8 cellular contexts compared by ENCODE assay signal in the genomic region with DNA sequence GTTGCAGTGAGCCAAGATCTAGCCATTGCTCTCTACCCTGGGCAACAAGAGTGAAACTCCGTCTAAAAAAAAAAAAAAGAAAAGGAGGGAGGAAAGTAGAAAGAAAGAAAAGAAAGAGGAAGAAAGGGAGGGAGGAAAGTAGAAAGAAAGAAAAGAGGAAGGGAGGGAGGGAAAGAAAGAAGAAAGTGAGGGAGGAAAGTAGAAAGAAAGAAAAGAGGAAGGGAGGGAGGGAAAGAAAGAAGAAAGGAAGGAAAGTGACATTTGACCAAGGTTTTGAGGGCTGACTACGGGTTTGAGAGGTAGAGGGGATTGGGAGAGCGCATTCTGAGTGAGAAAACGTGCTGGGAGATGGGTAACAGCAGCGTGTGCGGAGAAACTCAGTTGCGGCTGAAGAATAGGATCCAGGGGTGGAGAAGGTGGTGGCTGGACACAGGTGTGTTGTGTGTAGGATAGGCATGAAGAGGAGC. TPM values are rescaled to one million over a fixed set of nuclear protein-coding genes. Genes with fewer than 3 reads are reported as not detected.
DNase-seq lines count a peak whose midpoint lies in the region; ATAC-seq and TF ChIP-seq lines count a peak whose summit lies in the region.

No MANE protein-coding gene starts in this region.

- peaks cover 70% of the 10 kb centered on the region for H3K27me3 Mint-ChIP-seq in CD4-positive, CD25-positive, alpha-beta regulatory T cell
- H3K27me3 Mint-ChIP-seq in natural killer cell treated with Interleukin-12 subunit alpha and Interleukin-12 subunit beta and Interleukin-15 and Interleukin-18, amount 100 ng/mL, for 72 hours = peaks cover 45 to 51% of the 10 kb centered on the region in 2 donors

- ATAC-seq in CD4-positive, CD25-positive, alpha-beta regulatory T cell (ENCODE audit: low read depth in 2 of 2) = no peak
- ATAC-seq in natural killer cell treated with Interleukin-12 subunit alpha and Interleukin-12 subunit beta and Interleukin-15 and Interleukin-18, amount 100 ng/mL, for 72 hours = no peak

- TF ChIP-seq CTCF in coronary artery (IDR thresholded peaks at IDR 0.05) = no peak
- no peak for TF ChIP-seq CTCF in GM10248 (IDR thresholded peaks at IDR 0.05; ENCODE audit: control extremely low read depth, extremely low read depth, low read depth, missing control alignments)

- CTCF ChIA-PET in GM10248 (lab: Yijun Ruan, JAX) = no interaction called here

- H3K27ac Mint-ChIP-seq in CD4-positive, CD25-positive, alpha-beta regulatory T cell = no peak overlapping the region
- no peak overlapping the region for H3K27ac Mint-ChIP-seq in natural killer cell treated with Interleukin-12 subunit alpha and Interleukin-12 subunit beta and Interleukin-15 and Interleukin-18, amount 100 ng/mL, for 72 hours

- no peaks in the 10 kb centered on the region for H3K36me3 ChIP-seq in CD4-positive, CD25-positive, alpha-beta regulatory T cell (ENCODE audit: control insufficient read depth, insufficient read depth, low read length)
- H3K36me3 ChIP-seq in HUES48 (ENCODE audit: control insufficient read depth, insufficient read depth, low read length) = no peaks in the 10 kb centered on the region; the same call in 1 of the 2 replicates

- H3K36me3 Mint-ChIP-seq in CD4-positive, CD25-positive, alpha-beta regulatory T cell = peaks cover 4% of the 10 kb centered on the region
- H3K36me3 Mint-ChIP-seq in natural killer cell treated with Interleukin-12 subunit alpha and Interleukin-12 subunit beta and Interleukin-15 and Interleukin-18, amount 100 ng/mL, for 72 hours = peaks cover 5% of the 10 kb centered on the region

- H3K4me3 ChIP-seq in CD4-positive, CD25-positive, alpha-beta regulatory T cell (ENCODE audit: low read depth, low read length) = no peak overlapping the region
- H3K4me3 ChIP-seq in HUES48 (ENCODE audit: low read depth, low read length) = peak overlapping the region; percentile 55
- peak overlapping the region; percentile 74 for H3K4me3 ChIP-seq in coronary artery

- peaks cover 16% of the 10 kb centered on the region for H3K4me1 ChIP-seq in CD4-positive, CD25-positive, alpha-beta regulatory T cell (ENCODE audit: control insufficient read depth, insufficient read depth, low read length, poor library complexity, severe bottlenecking)
- H3K4me1 ChIP-seq in HUES48 (ENCODE audit: control insufficient read depth, insufficient read depth, low read length) = peaks cover 68% of the 10 kb centered on the region

- H3K4me3 Mint-ChIP-seq in CD4-positive, CD25-positive, alpha-beta regulatory T cell = peak overlapping the region in 3 of 4 donors; percentile 48 to 87 (median 50)
- H3K4me3 Mint-ChIP-seq in natural killer cell treated with Interleukin-12 subunit alpha and Interleukin-12 subunit beta and Interleukin-15 and Interleukin-18, amount 100 ng/mL, for 72 hours = peak overlapping the region; percentile 65

- peaks cover 25% of the 10 kb centered on the region for H3K27me3 ChIP-seq in CD4-positive, CD25-positive, alpha-beta regulatory T cell (ENCODE audit: control insufficient read depth, insufficient read depth, low read length)
- peaks cover 42% of the 10 kb centered on the region for H3K27me3 ChIP-seq in HUES48 (ENCODE audit: control insufficient read depth, insufficient read depth, low read length)

- H3K9ac ChIP-seq in HUES48 (ENCODE audit: low read depth, low read length) = no peak overlapping the region

- H3K9me3 ChIP-seq in CD4-positive, CD25-positive, alpha-beta regulatory T cell (ENCODE audit: control insufficient read depth in 2 of 2, low read length in 2 of 2) = no peaks in the 10 kb centered on the region
- H3K9me3 ChIP-seq in HUES48 (ENCODE audit: control insufficient read depth, insufficient read depth, low read length) = no peaks in the 10 kb centered on the region

- H3K9me3 Mint-ChIP-seq in CD4-positive, CD25-positive, alpha-beta regulatory T cell = peaks cover 0 to 4% (median 0%) of the 10 kb centered on the region in 7 donors
- H3K9me3 Mint-ChIP-seq in natural killer cell treated with Interleukin-12 subunit alpha and Interleukin-12 subunit beta and Interleukin-15 and Interleukin-18, amount 100 ng/mL, for 72 hours = no peaks in the 10 kb centered on the region

- peaks cover 0 to 18% (median 8%) of the 10 kb centered on the region in 4 donors for H3K4me1 Mint-ChIP-seq in CD4-positive, CD25-positive, alpha-beta regulatory T cell
- peaks cover 7 to 11% of the 10 kb centered on the region in 2 donors for H3K4me1 Mint-ChIP-seq in natural killer cell treated with Interleukin-12 subunit alpha and Interleukin-12 subunit beta and Interleukin-15 and Interleukin-18, amount 100 ng/mL, for 72 hours (ENCODE audit: low read depth in 2 of 2)

- POLR2A ChIA-PET in GM10248 (lab: Yijun Ruan, JAX) = no interaction called here

- no peak for DNase-seq in CD4-positive, CD25-positive, alpha-beta regulatory T cell
- DNase-seq in coronary artery (ENCODE audit: low spot score) (no peak), NCI-H187 treated with DMSO at 0.1 percent for 48 hours (lab: John Stamatoyannopoulos, UW) (no peak), NCI-H1417 treated with DMSO at 0.1 percent for 48 hours (lab: John Stamatoyannopoulos, UW) (no peak), GM10248 (ENCODE audit: extremely low spot score) (no peak), anterior cingulate cortex (lab: John Stamatoyannopoulos, UW) (no peak)
- DNase-seq in natural killer cell treated with Interleukin-12 subunit alpha and Interleukin-12 subunit beta and Interleukin-15 and Interleukin-18, amount 100 ng/mL, for 72 hours (ENCODE audit: low spot score) = no peak

- H3K27ac ChIP-seq in CD4-positive, CD25-positive, alpha-beta regulatory T cell (ENCODE audit: insufficient read depth, low read length, poor library complexity, severe bottlenecking) = no peak overlapping the region
- H3K27ac ChIP-seq in HUES48 (ENCODE audit: low read depth, low read length) = no peak overlapping the region
- H3K27ac ChIP-seq in coronary artery = peak overlapping the region in 1 of 2 donors; percentile 68

RNA-seq across cellular contexts. Expression of a gene that starts 0.5 kb away (rescaled TPM):
- total RNA-seq in CD4-positive, CD25-positive, alpha-beta regulatory T cell = not detected
- polyA plus RNA-seq in CD4-positive, CD25-positive, alpha-beta regulatory T cell = under 1 TPM; 0.11 to 0.47 (median 0.36) TPM
- total RNA-seq in natural killer cell treated with Interleukin-12 subunit alpha and Interleukin-12 subunit beta and Interleukin-15 and Interleukin-18, amount 100 ng/mL, for 72 hours = under 1 TPM; 0.17 to 0.47 TPM
